In genomic region chr16:66660422-66661209, GRCh38 we compare ENCODE assay signal across 1 cellular context.
A peak's percentile ranks its signal among the peaks of the same experiment; 100 is the strongest.
TF ChIP-seq lines count a peak whose summit lies in the region.

No MANE protein-coding gene starts in this region.

TF ChIP-seq in K562, 482 proteins besides CTCF, POLR2A, EP300 and RAD21 (continued from another document and continues in another):
- TF ChIP-seq, protein P1, sequence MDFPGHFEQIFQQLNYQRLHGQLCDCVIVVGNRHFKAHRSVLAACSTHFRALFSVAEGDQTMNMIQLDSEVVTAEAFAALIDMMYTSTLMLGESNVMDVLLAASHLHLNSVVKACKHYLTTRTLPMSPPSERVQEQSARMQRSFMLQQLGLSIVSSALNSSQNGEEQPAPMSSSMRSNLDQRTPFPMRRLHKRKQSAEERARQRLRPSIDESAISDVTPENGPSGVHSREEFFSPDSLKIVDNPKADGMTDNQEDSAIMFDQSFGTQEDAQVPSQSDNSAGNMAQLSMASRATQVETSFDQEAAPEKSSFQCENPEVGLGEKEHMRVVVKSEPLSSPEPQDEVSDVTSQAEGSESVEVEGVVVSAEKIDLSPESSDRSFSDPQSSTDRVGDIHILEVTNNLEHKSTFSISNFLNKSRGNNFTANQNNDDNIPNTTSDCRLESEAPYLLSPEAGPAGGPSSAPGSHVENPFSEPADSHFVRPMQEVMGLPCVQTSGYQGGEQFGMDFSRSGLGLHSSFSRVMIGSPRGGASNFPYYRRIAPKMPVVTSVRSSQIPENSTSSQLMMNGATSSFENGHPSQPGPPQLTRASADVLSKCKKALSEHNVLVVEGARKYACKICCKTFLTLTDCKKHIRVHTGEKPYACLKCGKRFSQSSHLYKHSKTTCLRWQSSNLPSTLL (IDR thresholded peaks at IDR 0.05): no peak
- TF ChIP-seq MEIS2 (IDR thresholded peaks at IDR 0.05; ENCODE audit: partially characterized antibody) (peak; percentile 87), ZC3H8 (IDR thresholded peaks at IDR 0.05) (no peak), KLF6 (CRISPR knock-in tag; IDR thresholded peaks at IDR 0.05; ENCODE audit: borderline replicate concordance) (no peak), SMARCC2 (IDR thresholded peaks at IDR 0.05; ENCODE audit: low read depth) (peak; percentile 45; the same call in 1 of the 2 replicates), ZNF589 (CRISPR knock-in tag; IDR thresholded peaks at IDR 0.05; ENCODE audit: low read depth) (no peak), BRF1 (IDR thresholded peaks at IDR 0.05; ENCODE audit: borderline replicate concordance, extremely low read depth, insufficient read length) (no peak), SRSF7 (optimal IDR thresholded peaks at IDR 0.05; ENCODE audit: low read depth, low read length) (no peak), GABPA (tag; conservative IDR thresholded peaks at IDR 0.05; ENCODE audit: low read depth) (peak; percentile 59), SOX6 (IDR thresholded peaks at IDR 0.05) (peak; percentile 64), NFIX (CRISPR knock-in tag; IDR thresholded peaks at IDR 0.05; ENCODE audit: low read depth) (no peak), MTF1 (CRISPR knock-in tag; IDR thresholded peaks at IDR 0.05; ENCODE audit: borderline replicate concordance) (no peak), ZKSCAN1 (IDR thresholded peaks at IDR 0.05; ENCODE audit: low read depth, low read length) (peak; percentile 74; the same call in 1 of the 2 replicates), XRCC4 (IDR thresholded peaks at IDR 0.05; ENCODE audit: extremely low read depth, insufficient read depth, insufficient read length) (no peak), ARID2 (IDR thresholded peaks at IDR 0.05) (no peak), NFRKB (IDR thresholded peaks at IDR 0.05; ENCODE audit: low read depth) (0 out of 2 replicates have a peak, but pooled peaks have one; percentile 20), NR3C1 (CRISPR knock-in tag; IDR thresholded peaks at IDR 0.05) (no peak), PCBP2 (IDR thresholded peaks at IDR 0.05; ENCODE audit: low read depth, low read length, poor library complexity, severe bottlenecking) (no peak), SREBF1 (IDR thresholded peaks at IDR 0.05; ENCODE audit: borderline replicate concordance, low read depth, low read length) (no peak), OTX1 (CRISPR knock-in tag; IDR thresholded peaks at IDR 0.05) (no peak), ETS2 (tag; IDR thresholded peaks at IDR 0.05; ENCODE audit: borderline replicate concordance, poor library complexity, severe bottlenecking) (no peak), EP400 (IDR thresholded peaks at IDR 0.05) (peak; percentile 56; the same call in 1 of the 2 replicates), ZBTB7A (IDR thresholded peaks at IDR 0.05; ENCODE audit: borderline replicate concordance, control insufficient read depth, low read depth, low read length) (no peak), RBM34 (IDR thresholded peaks at IDR 0.05; ENCODE audit: borderline replicate concordance, insufficient read depth, low read length) (no peak), NCOA1 (IDR thresholded peaks at IDR 0.05; ENCODE audit: low read depth) (peak; percentile 26; the same call in 1 of the 2 replicates), RREB1 (CRISPR knock-in tag; IDR thresholded peaks at IDR 0.05) (no peak), CREB5 (CRISPR knock-in tag; IDR thresholded peaks at IDR 0.05) (no peak), ZNF324 (CRISPR knock-in tag; IDR thresholded peaks at IDR 0.05) (no peak), WHSC1 (IDR thresholded peaks at IDR 0.05; ENCODE audit: low read length) (no peak), U2AF1 (optimal IDR thresholded peaks at IDR 0.05; ENCODE audit: low read depth, low read length) (no peak), ZNF57 (CRISPR knock-in tag; IDR thresholded peaks at IDR 0.05) (no peak), GABPB2 (CRISPR knock-in tag; conservative IDR thresholded peaks at IDR 0.05) (no peak), ZNF77 (CRISPR knock-in tag; IDR thresholded peaks at IDR 0.05) (no peak), ZNF785 (CRISPR knock-in tag; IDR thresholded peaks at IDR 0.05) (no peak), YY1 (IDR thresholded peaks at IDR 0.05; ENCODE audit: borderline replicate concordance in 1 of 3, control insufficient read depth in 1 of 3, extremely low read depth in 1 of 3, insufficient read depth in 3 of 3, insufficient read length in 1 of 3, insufficient replicate concordance in 2 of 3, low read depth in 1 of 3, low read length in 2 of 3) (peak in 1 of 3 experiments; percentile 47), MED1 (CRISPR knock-in tag; IDR thresholded peaks at IDR 0.05; ENCODE audit: borderline replicate concordance) (no peak), ZNF431 (CRISPR knock-in tag; IDR thresholded peaks at IDR 0.05) (no peak)
- TF ChIP-seq, protein P2, sequence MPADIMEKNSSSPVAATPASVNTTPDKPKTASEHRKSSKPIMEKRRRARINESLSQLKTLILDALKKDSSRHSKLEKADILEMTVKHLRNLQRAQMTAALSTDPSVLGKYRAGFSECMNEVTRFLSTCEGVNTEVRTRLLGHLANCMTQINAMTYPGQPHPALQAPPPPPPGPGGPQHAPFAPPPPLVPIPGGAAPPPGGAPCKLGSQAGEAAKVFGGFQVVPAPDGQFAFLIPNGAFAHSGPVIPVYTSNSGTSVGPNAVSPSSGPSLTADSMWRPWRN (IDR thresholded peaks at IDR 0.05; ENCODE audit: low read depth): no peak
- TF ChIP-seq, protein P3, sequence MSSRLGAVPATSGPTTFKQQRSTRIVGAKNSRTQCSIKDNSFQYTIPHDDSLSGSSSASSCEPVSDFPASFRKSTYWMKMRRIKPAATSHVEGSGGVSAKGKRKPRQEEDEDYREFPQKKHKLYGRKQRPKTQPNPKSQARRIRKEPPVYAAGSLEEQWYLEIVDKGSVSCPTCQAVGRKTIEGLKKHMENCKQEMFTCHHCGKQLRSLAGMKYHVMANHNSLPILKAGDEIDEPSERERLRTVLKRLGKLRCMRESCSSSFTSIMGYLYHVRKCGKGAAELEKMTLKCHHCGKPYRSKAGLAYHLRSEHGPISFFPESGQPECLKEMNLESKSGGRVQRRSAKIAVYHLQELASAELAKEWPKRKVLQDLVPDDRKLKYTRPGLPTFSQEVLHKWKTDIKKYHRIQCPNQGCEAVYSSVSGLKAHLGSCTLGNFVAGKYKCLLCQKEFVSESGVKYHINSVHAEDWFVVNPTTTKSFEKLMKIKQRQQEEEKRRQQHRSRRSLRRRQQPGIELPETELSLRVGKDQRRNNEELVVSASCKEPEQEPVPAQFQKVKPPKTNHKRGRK (tag; IDR thresholded peaks at IDR 0.05): no peak
- TF ChIP-seq, protein P4, sequence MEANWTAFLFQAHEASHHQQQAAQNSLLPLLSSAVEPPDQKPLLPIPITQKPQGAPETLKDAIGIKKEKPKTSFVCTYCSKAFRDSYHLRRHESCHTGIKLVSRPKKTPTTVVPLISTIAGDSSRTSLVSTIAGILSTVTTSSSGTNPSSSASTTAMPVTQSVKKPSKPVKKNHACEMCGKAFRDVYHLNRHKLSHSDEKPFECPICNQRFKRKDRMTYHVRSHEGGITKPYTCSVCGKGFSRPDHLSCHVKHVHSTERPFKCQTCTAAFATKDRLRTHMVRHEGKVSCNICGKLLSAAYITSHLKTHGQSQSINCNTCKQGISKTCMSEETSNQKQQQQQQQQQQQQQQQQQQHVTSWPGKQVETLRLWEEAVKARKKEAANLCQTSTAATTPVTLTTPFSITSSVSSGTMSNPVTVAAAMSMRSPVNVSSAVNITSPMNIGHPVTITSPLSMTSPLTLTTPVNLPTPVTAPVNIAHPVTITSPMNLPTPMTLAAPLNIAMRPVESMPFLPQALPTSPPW (CRISPR knock-in tag; IDR thresholded peaks at IDR 0.05): peak; percentile 36; the same call in 1 of the 2 replicates
- TF ChIP-seq, protein P5, sequence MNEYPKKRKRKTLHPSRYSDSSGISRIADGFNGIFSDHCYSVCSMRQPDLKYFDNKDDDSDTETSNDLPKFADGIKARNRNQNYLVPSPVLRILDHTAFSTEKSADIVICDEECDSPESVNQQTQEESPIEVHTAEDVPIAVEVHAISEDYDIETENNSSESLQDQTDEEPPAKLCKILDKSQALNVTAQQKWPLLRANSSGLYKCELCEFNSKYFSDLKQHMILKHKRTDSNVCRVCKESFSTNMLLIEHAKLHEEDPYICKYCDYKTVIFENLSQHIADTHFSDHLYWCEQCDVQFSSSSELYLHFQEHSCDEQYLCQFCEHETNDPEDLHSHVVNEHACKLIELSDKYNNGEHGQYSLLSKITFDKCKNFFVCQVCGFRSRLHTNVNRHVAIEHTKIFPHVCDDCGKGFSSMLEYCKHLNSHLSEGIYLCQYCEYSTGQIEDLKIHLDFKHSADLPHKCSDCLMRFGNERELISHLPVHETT (CRISPR knock-in tag; conservative IDR thresholded peaks at IDR 0.05 in 1 of 2, IDR thresholded peaks at IDR 0.05 in 1 of 2): no peak
- TF ChIP-seq, protein P6, sequence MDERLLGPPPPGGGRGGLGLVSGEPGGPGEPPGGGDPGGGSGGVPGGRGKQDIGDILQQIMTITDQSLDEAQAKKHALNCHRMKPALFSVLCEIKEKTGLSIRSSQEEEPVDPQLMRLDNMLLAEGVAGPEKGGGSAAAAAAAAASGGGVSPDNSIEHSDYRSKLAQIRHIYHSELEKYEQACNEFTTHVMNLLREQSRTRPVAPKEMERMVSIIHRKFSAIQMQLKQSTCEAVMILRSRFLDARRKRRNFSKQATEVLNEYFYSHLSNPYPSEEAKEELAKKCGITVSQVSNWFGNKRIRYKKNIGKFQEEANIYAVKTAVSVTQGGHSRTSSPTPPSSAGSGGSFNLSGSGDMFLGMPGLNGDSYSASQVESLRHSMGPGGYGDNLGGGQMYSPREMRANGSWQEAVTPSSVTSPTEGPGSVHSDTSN (CRISPR knock-in tag; IDR thresholded peaks at IDR 0.05; ENCODE audit: low read depth): no peak
- TF ChIP-seq, protein P6 (tag; conservative IDR thresholded peaks at IDR 0.05; ENCODE audit: low read depth): peak; percentile 76
- TF ChIP-seq, protein P7, sequence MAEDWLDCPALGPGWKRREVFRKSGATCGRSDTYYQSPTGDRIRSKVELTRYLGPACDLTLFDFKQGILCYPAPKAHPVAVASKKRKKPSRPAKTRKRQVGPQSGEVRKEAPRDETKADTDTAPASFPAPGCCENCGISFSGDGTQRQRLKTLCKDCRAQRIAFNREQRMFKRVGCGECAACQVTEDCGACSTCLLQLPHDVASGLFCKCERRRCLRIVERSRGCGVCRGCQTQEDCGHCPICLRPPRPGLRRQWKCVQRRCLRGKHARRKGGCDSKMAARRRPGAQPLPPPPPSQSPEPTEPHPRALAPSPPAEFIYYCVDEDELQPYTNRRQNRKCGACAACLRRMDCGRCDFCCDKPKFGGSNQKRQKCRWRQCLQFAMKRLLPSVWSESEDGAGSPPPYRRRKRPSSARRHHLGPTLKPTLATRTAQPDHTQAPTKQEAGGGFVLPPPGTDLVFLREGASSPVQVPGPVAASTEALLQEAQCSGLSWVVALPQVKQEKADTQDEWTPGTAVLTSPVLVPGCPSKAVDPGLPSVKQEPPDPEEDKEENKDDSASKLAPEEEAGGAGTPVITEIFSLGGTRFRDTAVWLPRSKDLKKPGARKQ (CRISPR knock-in tag; IDR thresholded peaks at IDR 0.05): no peak
